Comparison of ENCODE assay signal across 14 cellular contexts in the genomic region with DNA sequence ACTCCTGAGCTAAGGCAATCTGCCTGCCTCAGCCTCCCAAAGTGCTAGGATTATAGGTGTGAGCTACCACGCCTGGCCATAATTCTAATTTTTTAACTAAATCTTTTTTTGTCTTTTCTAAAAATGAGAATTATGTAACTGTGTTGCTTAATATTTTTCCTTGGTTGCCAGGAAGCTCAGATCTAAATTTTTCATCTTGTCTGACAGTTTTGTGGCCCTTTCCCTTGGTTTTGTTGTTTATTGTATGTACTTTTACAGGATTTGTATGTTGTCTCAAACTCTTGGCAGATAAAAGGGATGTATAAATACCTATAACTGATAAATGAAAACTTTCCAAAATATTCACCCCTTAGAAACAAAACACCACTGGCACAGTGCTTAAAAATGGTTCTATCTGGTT.
"Had no signal": no experiment of that assay in that cellular context is flagged by ENCODE, and none has a peak within 500 bp of the region (broad histone marks: within the 10 kb centered on the region; RNA-seq: fewer than 3 reads in every experiment).

No MANE protein-coding gene starts in this region.

- H3K27ac ChIP-seq: foreskin keratinocyte had no signal

- DNase-seq: activated CD4-positive, alpha-beta T cell treated with anti-CD3 and anti-CD28 coated beads, Interleukin-2, amount 50 U/mL, for 4 hours; activated CD4-positive, CD25-positive, alpha-beta regulatory T cell treated with anti-CD3 and anti-CD28 coated beads, Interleukin-2, amount 50 U/mL, for 72 hours; activated T-cell treated with anti-CD3 and anti-CD28 coated beads, Interleukin-2, amount 50 U/mL, for 1 hour; amygdala; cerebellar nuclear complex; endodermal cell; erythroblast; foreskin keratinocyte; kidney glomerular epithelial cell; naive thymus-derived CD4-positive, alpha-beta T cell; retina; T-helper 2 cell had no signal

- H3K4me3 ChIP-seq: lung, smooth muscle cell had no signal

- H3K4me1 ChIP-seq: foreskin keratinocyte had no signal

- H3K27me3 ChIP-seq: foreskin keratinocyte had no signal
